In the genomic region with DNA sequence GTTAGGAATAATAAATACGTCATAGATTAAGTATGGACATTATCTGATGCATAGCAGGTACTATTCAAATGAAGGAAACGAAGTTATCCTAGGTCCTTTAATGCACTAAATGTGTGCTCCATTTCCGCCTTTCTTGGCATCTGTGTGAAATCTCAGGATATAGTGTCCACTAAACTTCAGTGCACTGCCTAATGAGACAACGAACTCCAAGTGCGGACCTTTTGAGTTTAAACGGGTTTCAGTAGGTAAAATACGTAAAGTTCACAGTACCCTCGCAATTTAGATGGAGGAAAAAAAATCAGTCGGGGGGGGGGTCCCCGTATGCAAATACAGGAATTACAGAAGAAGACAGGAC, we compare ENCODE assay signal across 7 cellular contexts. TPM values are rescaled to one million over a fixed set of nuclear protein-coding genes. Genes with fewer than 3 reads are reported as not detected.
DNase-seq lines count a peak whose midpoint lies in the region; ATAC-seq and TF ChIP-seq lines count a peak whose summit lies in the region.

No MANE protein-coding gene starts in this region.

- ATAC-seq in GM18519 (IDR thresholded peaks at IDR 0.05; ENCODE audit: low FRiP score, unreplicated experiment) (peak; percentile 1), lung (ENCODE audit: insufficient read depth, low FRiP score) (peak; percentile 2), HG03469 (IDR thresholded peaks at IDR 0.05; ENCODE audit: unreplicated experiment) (no peak)

- peak overlapping the region; percentile 98 for H3K9ac ChIP-seq in mammary epithelial cell (ENCODE audit: insufficient read depth, low read length)

- no peaks in the 10 kb centered on the region for H3K27me3 ChIP-seq in mammary epithelial cell (ENCODE audit: insufficient read depth, low read length)
- no peaks in the 10 kb centered on the region for H3K27me3 ChIP-seq in lung (ENCODE audit: control insufficient read depth, insufficient read depth)

- peaks cover 0 to 2% (median 0%) of the 10 kb centered on the region in 3 donors for H3K9me3 Mint-ChIP-seq in IgD-negative memory B cell

- H3K4me3 ChIP-seq in mammary epithelial cell (replicated peaks in 1 of 3; ENCODE audit: insufficient read depth in 1 of 3, low read depth in 2 of 3, low read length in 3 of 3) (peak overlapping the region; percentile 62 to 98 (median 85)), lung (peak overlapping the region; percentile 95), urinary bladder (ENCODE audit: low read depth, low read length) (peak overlapping the region; percentile 75)

- in situ Hi-C loops in mammary epithelial cell (cut with MboI; ENCODE audit: low sequenced_read_pairs in 2 of 2) = no loop called here

- H3K4me1 ChIP-seq in mammary epithelial cell (ENCODE audit: insufficient read depth, low read length) (peaks cover 10% of the 10 kb centered on the region), lung (ENCODE audit: control insufficient read depth in 2 of 2, insufficient read depth in 2 of 2, low read length in 2 of 2) (peaks cover 0 to 2% of the 10 kb centered on the region in 2 donors), urinary bladder (ENCODE audit: insufficient read depth) (no peaks in the 10 kb centered on the region)

- TSS peak; percentile 53 for BruUV-seq in mammary epithelial cell (replicated peaks; lab: Mats Ljungman, UMichigan)

- H3K27ac ChIP-seq in mammary epithelial cell (ENCODE audit: insufficient read depth, low read depth, low read length) (peak overlapping the region; percentile 100), lung (ENCODE audit: low read depth in 1 of 2, low read length in 1 of 2) (peak overlapping the region; percentile 83 to 96), urinary bladder (ENCODE audit: low read depth) (peak overlapping the region; percentile 98)

- no peaks in the 10 kb centered on the region for H3K9me3 ChIP-seq in mammary epithelial cell (replicated peaks; ENCODE audit: insufficient read depth, low read length)
- no peaks in the 10 kb centered on the region for H3K9me3 ChIP-seq in lung (ENCODE audit: control insufficient read depth in 2 of 2, insufficient read depth in 1 of 2, low read length in 1 of 2)

- peak overlapping the region; percentile 78 for H3K4me2 ChIP-seq in mammary epithelial cell (ENCODE audit: insufficient read depth, low read depth, low read length)

- CTCF ChIA-PET in mammary epithelial cell (lab: Charles Lee; ENCODE audit: low non-redundant PET) = no interaction called here

- peak overlapping the region; percentile 94 to 99 (median 97) for H3K4me3 Mint-ChIP-seq in IgD-negative memory B cell

- H3K27ac Mint-ChIP-seq in IgD-negative memory B cell = peak overlapping the region; percentile 93 to 99 (median 97)

- TF ChIP-seq CTCF in mammary epithelial cell (conservative IDR thresholded peaks at IDR 0.05 in 1 of 2, IDR thresholded peaks at IDR 0.05 in 1 of 2; ENCODE audit: extremely low read depth in 1 of 2, insufficient read depth in 1 of 2, low read depth in 1 of 2, low read length in 2 of 2) (no peak), lung (IDR thresholded peaks at IDR 0.05; ENCODE audit: control extremely low read depth, extremely low read depth) (no peak)

- H3K4me1 Mint-ChIP-seq in IgD-negative memory B cell = peaks cover 14 to 50% (median 18%) of the 10 kb centered on the region in 3 donors

- peaks cover 2% of the 10 kb centered on the region for H3K36me3 Mint-ChIP-seq in IgD-negative memory B cell

- no peaks in the 10 kb centered on the region for H3K27me3 Mint-ChIP-seq in IgD-negative memory B cell

- intact Hi-C loops in mammary epithelial cell (cut with micrococcal nuclease) = loop anchor here (5.0 kb wide), 3 partner anchors 48 to 173 kb away; no protein-coding TSS in a partner anchor

- WGBS in mammary epithelial cell (ENCODE audit: low coverage, missing lambda C conversion rate) = 14% methylated on average over 8 of the region's 10 CpGs
- WGBS in lung, 2 donors = 2% methylated on average over 10 of the region's 10 CpGs
- 2% methylated on average over 10 of the region's 10 CpGs for WGBS in urinary bladder

- DNase-seq in mammary epithelial cell (no peak), lung (ENCODE audit: low spot score) (no peak), NCI-H524 treated with DMSO at 0.1 percent for 48 hours (lab: John Stamatoyannopoulos, UW) (no peak)

- H4K20me1 ChIP-seq in mammary epithelial cell (ENCODE audit: insufficient read depth, low read length) = no peaks in the 10 kb centered on the region

- peak overlapping the region; percentile 78 for H2AFZ ChIP-seq in mammary epithelial cell (ENCODE audit: low read depth, low read length)

- H3K36me3 ChIP-seq in mammary epithelial cell (ENCODE audit: insufficient read depth, low read length) (no peaks in the 10 kb centered on the region), lung (ENCODE audit: control insufficient read depth in 2 of 2, insufficient read depth in 2 of 2, low read length in 2 of 2) (no peaks in the 10 kb centered on the region), urinary bladder (ENCODE audit: insufficient read depth) (no peaks in the 10 kb centered on the region)

- H3K79me2 ChIP-seq in mammary epithelial cell (ENCODE audit: insufficient read depth, low read length) = peaks cover 37% of the 10 kb centered on the region

- dilution Hi-C loops in mammary epithelial cell (cut with HindIII; ENCODE audit: low sequenced_read_pairs) = no loop called here

RNA-seq across cellular contexts. Expression of a gene that starts 0.8 kb away (rescaled TPM):
- polyA plus RNA-seq in IgD-negative memory B cell = 64.7 TPM
- total RNA-seq in mammary epithelial cell = 10 to 100 TPM; 14.5 to 15.0 TPM
- 3.6 TPM for polyA plus RNA-seq in mammary epithelial cell
- polyA minus RNA-seq in mammary epithelial cell = 4.2 TPM
- 10 to 100 TPM; 26.9 to 37.0 TPM for total RNA-seq in lung
- polyA plus RNA-seq in lung = 10 to 100 TPM in 1 of 2 donors, 1 to 10 TPM in 1; 3.4 to 10.8 TPM
- total RNA-seq in urinary bladder = 25.1 TPM
- polyA plus RNA-seq in urinary bladder = 4.0 TPM
